ENCODE assay signal across 13 cellular contexts in genomic region chr2:134670955-134671354, GRCh38. TPM values are rescaled to one million over a fixed set of nuclear protein-coding genes. Genes with fewer than 3 reads are reported as not detected.
DNase-seq lines count a peak whose midpoint lies in the region; ATAC-seq and TF ChIP-seq lines count a peak whose summit lies in the region.
"Had no signal": no experiment of that assay in that cellular context is flagged by ENCODE, and none has a peak within 500 bp of the region (broad histone marks: within the 10 kb centered on the region; RNA-seq: fewer than 3 reads in every experiment).

No MANE protein-coding gene starts in this region.

- no peaks in the 10 kb centered on the region for H4K20me1 ChIP-seq in BLaER1
- peaks cover 7% of the 10 kb centered on the region for H4K20me1 ChIP-seq in DND-41 (ENCODE audit: insufficient read depth, low read length)

- H3K4me1 ChIP-seq in BLaER1 (peaks cover 48% of the 10 kb centered on the region), DND-41 (ENCODE audit: insufficient read depth, low read length) (peaks cover 58% of the 10 kb centered on the region)
- H3K4me1 ChIP-seq: SJCRH30, tibial artery had no signal

- intact Hi-C loops in sciatic nerve (cut with DNase I), result no loop called here

- H3K4me2 ChIP-seq in BLaER1 (peak overlapping the region; percentile 49), DND-41 (ENCODE audit: insufficient read depth, low read length) (peak overlapping the region; percentile 65)

- H3K27ac Mint-ChIP-seq in activated T-cell treated with anti-CD3 and anti-CD28 coated beads, Interleukin-2, amount 50 U/mL, for 24 hours, result no peak overlapping the region
- peak overlapping the region; percentile 80 for H3K27ac Mint-ChIP-seq in memory B cell

- no peak for DNase-seq in DND-41
- peak; percentile 42 for DNase-seq in activated T-cell treated with anti-CD3 and anti-CD28 coated beads, Interleukin-2, amount 50 U/mL, for 24 hours
- DNase-seq in memory B cell (ENCODE audit: low spot score in 2 of 2), result no peak
- no peak for DNase-seq in GM10266 (ENCODE audit: extremely low spot score)
- no peak for DNase-seq in sciatic nerve (ENCODE audit: low spot score)
- DNase-seq in GM19238 (ENCODE audit: insufficient read length, low spot score), result no peak
- DNase-seq: foreskin melanocyte, NCI-H1436 treated with DMSO at 0.1 percent for 48 hours, SJCRH30, tibial artery had no signal

- H3K27ac ChIP-seq in BLaER1 (no peak overlapping the region), DND-41 (ENCODE audit: low read length) (peak overlapping the region; percentile 68; the same call in 1 of the 2 replicates)
- H3K27ac ChIP-seq: SJCRH30, tibial artery had no signal

- peaks cover 60% of the 10 kb centered on the region for H3K4me1 Mint-ChIP-seq in activated T-cell treated with anti-CD3 and anti-CD28 coated beads, Interleukin-2, amount 50 U/mL, for 24 hours (ENCODE audit: low read depth)
- peaks cover 47% of the 10 kb centered on the region for H3K4me1 Mint-ChIP-seq in memory B cell

- TF ChIP-seq CTCF in DND-41 (IDR thresholded peaks at IDR 0.05; ENCODE audit: borderline replicate concordance, extremely low read depth, low read length, poor library complexity, severe bottlenecking) (no peak), GM10266 (IDR thresholded peaks at IDR 0.05; ENCODE audit: control insufficient read depth, insufficient read depth, low read depth, missing control alignments) (no peak)

- no peaks in the 10 kb centered on the region for H3K79me2 ChIP-seq in DND-41 (ENCODE audit: insufficient read depth, low read length)

- H3K27me3 Mint-ChIP-seq in activated T-cell treated with anti-CD3 and anti-CD28 coated beads, Interleukin-2, amount 50 U/mL, for 24 hours, result peaks cover 33% of the 10 kb centered on the region
- no peaks in the 10 kb centered on the region for H3K27me3 Mint-ChIP-seq in memory B cell

- no peak overlapping the region for H3K4me3 ChIP-seq in BLaER1
- H3K4me3 ChIP-seq in DND-41 (ENCODE audit: low read depth in 1 of 2, low read length in 2 of 2), result peak overlapping the region in 1 of 2 experiments; percentile 21; a peak in 2 of 4 replicates
- H3K4me3 ChIP-seq: SJCRH30, tibial artery had no signal

- no peak overlapping the region for H3K9ac ChIP-seq in BLaER1
- H3K9ac ChIP-seq in DND-41 (ENCODE audit: low read depth, low read length), result peak overlapping the region; percentile 1; the same call in 1 of the 2 replicates

- no peaks in the 10 kb centered on the region for H3K27me3 ChIP-seq in BLaER1
- H3K27me3 ChIP-seq in DND-41 (ENCODE audit: insufficient read depth, low read length, poor library complexity), result no peaks in the 10 kb centered on the region

- no peaks in the 10 kb centered on the region for H3K9me3 Mint-ChIP-seq in activated T-cell treated with anti-CD3 and anti-CD28 coated beads, Interleukin-2, amount 50 U/mL, for 24 hours
- no peaks in the 10 kb centered on the region for H3K9me3 Mint-ChIP-seq in memory B cell

- H3K4me3 Mint-ChIP-seq in activated T-cell treated with anti-CD3 and anti-CD28 coated beads, Interleukin-2, amount 50 U/mL, for 24 hours, result no peak overlapping the region
- peak overlapping the region; percentile 73 for H3K4me3 Mint-ChIP-seq in memory B cell

- H3K9me3 ChIP-seq in BLaER1 (no peaks in the 10 kb centered on the region), DND-41 (ENCODE audit: insufficient read depth, low read length, severe bottlenecking) (no peaks in the 10 kb centered on the region)
- H3K9me3 ChIP-seq: SJCRH30, tibial artery had no signal

- H3K36me3 ChIP-seq in BLaER1 (no peaks in the 10 kb centered on the region), DND-41 (ENCODE audit: insufficient read depth, low read length) (no peaks in the 10 kb centered on the region)
- H3K36me3 ChIP-seq: SJCRH30, tibial artery had no signal

- ATAC-seq in DND-41 (ENCODE audit: insufficient read depth, low read depth) (no peak), memory B cell (ENCODE audit: low read depth) (peak; percentile 42), sciatic nerve (no peak), GM21423 (IDR thresholded peaks at IDR 0.05; ENCODE audit: unreplicated experiment) (no peak)
- ATAC-seq: HCT116 had no signal

- H3K36me3 Mint-ChIP-seq in activated T-cell treated with anti-CD3 and anti-CD28 coated beads, Interleukin-2, amount 50 U/mL, for 24 hours (ENCODE audit: low read depth), result no peaks in the 10 kb centered on the region
- H3K36me3 Mint-ChIP-seq in memory B cell, result no peaks in the 10 kb centered on the region

- H2AFZ ChIP-seq in DND-41 (ENCODE audit: low read depth, low read length), result no peak overlapping the region

RNA-seq across cellular contexts. Expression of gene TMEM163, which starts 47.8 kb away (rescaled TPM):
- total RNA-seq in sciatic nerve, result 0.45 TPM
